Comparison of ENCODE assay signal across 9 cellular contexts in genomic region chr12:124428136-124428791, GRCh38.
DNase-seq lines count a peak whose midpoint lies in the region; ATAC-seq, FAIRE-seq and TF ChIP-seq lines count a peak whose summit lies in the region.
"Had no signal": no experiment of that assay in that cellular context is flagged by ENCODE, and none has a peak within 500 bp of the region (broad histone marks: within the 10 kb centered on the region; RNA-seq: fewer than 3 reads in every experiment).

No MANE protein-coding gene starts in this region.

- H3K9me3 Mint-ChIP-seq in activated T-helper 17 cell treated with anti-CD3 and anti-CD28 coated beads, Interleukin-2, amount 50 U/mL, for 72 hours: no peaks in the 10 kb centered on the region

- peak in 2 of 4 donors; percentile 42 to 59 for TF ChIP-seq EP300 in sigmoid colon (IDR thresholded peaks at IDR 0.05)

- H3K36me3 Mint-ChIP-seq in activated T-helper 17 cell treated with anti-CD3 and anti-CD28 coated beads, Interleukin-2, amount 50 U/mL, for 72 hours (ENCODE audit: low read depth): peaks cover 57% of the 10 kb centered on the region

- DNase-seq in GM23248 (peak; percentile 96), adipocyte (ENCODE audit: low read depth) (peak; percentile 73), right atrium auricular region (ENCODE audit: low spot score) (peak; percentile 80), sigmoid colon (peak; percentile 93), HTR-8/SVneo (ENCODE audit: insufficient read length, low spot score) (no peak)
- DNase-seq: NCI-H2081 had no signal

- H3K36me3 ChIP-seq in GM23248 (ENCODE audit: low read depth) (no peaks in the 10 kb centered on the region; the same call in 1 of the 2 replicates), adipocyte (ENCODE audit: control insufficient read depth, insufficient read depth, low read length, severe bottlenecking) (peaks cover 27% of the 10 kb centered on the region), right atrium auricular region (peaks cover 30% of the 10 kb centered on the region), sigmoid colon (peaks cover 0 to 31% (median 22%) of the 10 kb centered on the region in 4 donors)

- H3K4me2 ChIP-seq in GM23248 (ENCODE audit: unreplicated experiment): peak overlapping the region; percentile 63

- H3K27me3 ChIP-seq in GM23248 (replicated peaks; ENCODE audit: insufficient read depth): no peaks in the 10 kb centered on the region
- no peaks in the 10 kb centered on the region for H3K27me3 ChIP-seq in adipocyte (replicated peaks; ENCODE audit: control insufficient read depth, insufficient read depth, low read length)
- H3K27me3 ChIP-seq in right atrium auricular region: no peaks in the 10 kb centered on the region
- no peaks in the 10 kb centered on the region for H3K27me3 ChIP-seq in sigmoid colon

- no peak overlapping the region for H3K4me3 Mint-ChIP-seq in activated T-helper 17 cell treated with anti-CD3 and anti-CD28 coated beads, Interleukin-2, amount 50 U/mL, for 72 hours

- H2AFZ ChIP-seq in GM23248: no peak overlapping the region

- peak overlapping the region; percentile 75 for H3K9ac ChIP-seq in GM23248
- H3K9ac ChIP-seq in adipocyte (ENCODE audit: low read length): peak overlapping the region; percentile 37

- H3K79me2 ChIP-seq in GM23248 (ENCODE audit: insufficient read depth): no peaks in the 10 kb centered on the region; the same call in 1 of the 2 replicates

- H3K4me1 Mint-ChIP-seq in activated T-helper 17 cell treated with anti-CD3 and anti-CD28 coated beads, Interleukin-2, amount 50 U/mL, for 72 hours: peaks cover 7% of the 10 kb centered on the region

- TF ChIP-seq POLR2A in sigmoid colon (IDR thresholded peaks at IDR 0.05): no peak

- FAIRE-seq in HTR-8/SVneo (lab: Jason Lieb, UNC): no peak

- WGBS in GM23248 (ENCODE audit: low coverage in 1 of 2, low lambda C conversion rate in 2 of 2, missing lambda C conversion rate in 2 of 2), 2 experiments: 38 to 40% methylated on average over 22 to 23 of the region's 23 CpGs
- 70 to 77% methylated on average over 23 of the region's 23 CpGs for WGBS in sigmoid colon, 2 donors

- in situ Hi-C loops in GM23248 (cut with MboI): no loop called here

- H3K9me3 ChIP-seq in GM23248 (ENCODE audit: low read depth) (no peaks in the 10 kb centered on the region), adipocyte (ENCODE audit: control insufficient read depth, low read length) (no peaks in the 10 kb centered on the region), right atrium auricular region (no peaks in the 10 kb centered on the region), sigmoid colon (no peaks in the 10 kb centered on the region)

- H3K27ac ChIP-seq in GM23248 (peak overlapping the region; percentile 93), right atrium auricular region (peak overlapping the region; percentile 57 to 74), sigmoid colon (peak overlapping the region; percentile 79 to 98 (median 88))

- no peak for ATAC-seq in activated T-helper 17 cell treated with anti-CD3 and anti-CD28 coated beads, Interleukin-2, amount 50 U/mL, for 72 hours (replicated peaks)
- ATAC-seq in GM19467 (IDR thresholded peaks at IDR 0.05; ENCODE audit: unreplicated experiment): no peak
- ATAC-seq in GM18519 (IDR thresholded peaks at IDR 0.05; ENCODE audit: low FRiP score, unreplicated experiment): no peak

- no peak overlapping the region for H3K4me3 ChIP-seq in GM23248
- no peak overlapping the region for H3K4me3 ChIP-seq in adipocyte (ENCODE audit: low read length)
- H3K4me3 ChIP-seq in right atrium auricular region: no peak overlapping the region
- no peak overlapping the region for H3K4me3 ChIP-seq in sigmoid colon

- TF ChIP-seq CTCF in right atrium auricular region (IDR thresholded peaks at IDR 0.05) (no peak), sigmoid colon (IDR thresholded peaks at IDR 0.05) (no peak)

- H3F3A ChIP-seq in GM23248 (ENCODE audit: insufficient read depth): peaks cover 32% of the 10 kb centered on the region; the same call in 1 of the 2 replicates

- H4K20me1 ChIP-seq in GM23248 (ENCODE audit: insufficient read depth): no peaks in the 10 kb centered on the region

- H3K4me1 ChIP-seq in GM23248 (ENCODE audit: insufficient read depth): peaks cover 26% of the 10 kb centered on the region
- H3K4me1 ChIP-seq in adipocyte (ENCODE audit: control insufficient read depth, insufficient read depth, low read length): peaks cover 21% of the 10 kb centered on the region
- H3K4me1 ChIP-seq in right atrium auricular region: peaks cover 0 to 57% of the 10 kb centered on the region in 2 donors
- H3K4me1 ChIP-seq in sigmoid colon: peaks cover 0 to 68% (median 60%) of the 10 kb centered on the region in 4 donors

- no peaks in the 10 kb centered on the region for H3K27me3 Mint-ChIP-seq in activated T-helper 17 cell treated with anti-CD3 and anti-CD28 coated beads, Interleukin-2, amount 50 U/mL, for 72 hours

- no peaks in the 10 kb centered on the region for H3K9me2 ChIP-seq in GM23248 (ENCODE audit: insufficient read depth)

- intact Hi-C loops in sigmoid colon (cut with DNase I): no loop called here

- H3K27ac Mint-ChIP-seq in activated T-helper 17 cell treated with anti-CD3 and anti-CD28 coated beads, Interleukin-2, amount 50 U/mL, for 72 hours: no peak overlapping the region
